ENCODE assay signal across 24 cellular contexts in genomic region chr9:124439661-124440243, GRCh38. TPM values are rescaled to one million over a fixed set of nuclear protein-coding genes. Genes with fewer than 3 reads are reported as not detected.
"Had no signal": no experiment of that assay in that cellular context is flagged by ENCODE, and none has a peak within 500 bp of the region (broad histone marks: within the 10 kb centered on the region; RNA-seq: fewer than 3 reads in every experiment).

No MANE protein-coding gene starts in this region.

- DNase-seq: activated CD4-positive, alpha-beta memory T cell treated with anti-CD3 and anti-CD28 coated beads for 36 hours; activated CD4-positive, alpha-beta T cell treated with anti-CD3 and anti-CD28 coated beads, Interleukin-2, amount 10 ng/mL, durations not matched to agents 7 days and 5 days; activated CD4-positive, CD25-positive, alpha-beta regulatory T cell; activated CD8-positive, alpha-beta memory T cell treated with anti-CD3 and anti-CD28 coated beads for 24 hours; activated naive CD4-positive, alpha-beta T cell; activated T-cell treated with anti-CD3 and anti-CD28 coated beads, Interleukin-2, amount 50 U/mL, for 48 hours; amygdala; NCI-H1092; NCI-H1417; NCI-H1694; NCI-H2029 treated with DMSO at 0.1 percent for 48 hours; NCI-H510A; NCI-H526 treated with DMSO at 0.1 percent for 48 hours; NCI-H82; SIG-M5; T-cell; T-helper 2 cell; T1000 had no signal

- H3K9ac ChIP-seq: KMS-11 had no signal

- H3K27ac ChIP-seq: KMS-11 had no signal

- H3K4me2 ChIP-seq: KMS-11 had no signal

- ATAC-seq: T-cell had no signal

RNA-seq across cellular contexts. Expression of gene ADGRD2, which starts 10.5 kb away (rescaled TPM):
- total RNA-seq: activated CD4-positive, alpha-beta memory T cell treated with anti-CD3 and anti-CD28 coated beads for 36 hours; activated CD4-positive, alpha-beta T cell treated with anti-CD3 and anti-CD28 coated beads, Interleukin-2, amount 10 ng/mL, durations not matched to agents 7 days and 5 days; activated T-helper 2 cell treated with anti-CD3 and anti-CD28 coated beads, Interferon-gamma antibody, Interleukin-2, Interleukin-4, amounts not matched to agents 10 μg/mL and 5 μg/mL and 100 μg/mL, durations not matched to agents 14 hours and 24 hours and 36 hours; astrocyte; MCF 10A; OCI-LY7; RPMI7951; T-cell had no signal
